Comparison of ENCODE assay signal across 8 cellular contexts in the genomic region with DNA sequence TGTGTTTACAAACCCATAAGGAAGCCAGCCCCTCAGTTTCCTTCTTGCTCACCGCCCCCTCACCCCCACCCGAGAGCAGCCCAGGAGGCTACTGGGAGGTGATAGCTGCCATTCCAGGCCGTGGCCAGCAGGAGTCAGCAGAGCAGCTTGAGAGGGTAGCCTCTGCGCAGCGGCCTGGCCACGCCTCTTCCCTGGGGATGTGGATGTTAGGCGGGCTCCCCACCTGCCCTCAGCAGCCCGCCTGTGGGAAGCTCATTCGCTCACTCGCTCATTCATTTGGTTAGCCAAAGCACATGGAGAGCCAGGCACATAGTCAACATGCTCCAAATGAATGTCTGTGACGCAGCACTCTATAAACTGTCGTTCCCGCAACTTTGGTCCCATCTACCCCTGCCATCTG. TPM values are rescaled to one million over a fixed set of nuclear protein-coding genes. Genes with fewer than 3 reads are reported as not detected.
DNase-seq lines count a peak whose midpoint lies in the region; TF ChIP-seq lines count a peak whose summit lies in the region.

No MANE protein-coding gene starts in this region.

- no peak for TF ChIP-seq POLR2A in testis (IDR thresholded peaks at IDR 0.05)

- no peak overlapping the region for H3K9ac ChIP-seq in KMS-11

- H3K27ac ChIP-seq in KMS-11: no peak overlapping the region
- H3K27ac ChIP-seq in neutrophil: no peak overlapping the region
- no peak overlapping the region for H3K27ac ChIP-seq in testis

- H3K4me2 ChIP-seq in KMS-11: no peak overlapping the region

- H3K4me1 ChIP-seq in KMS-11 (ENCODE audit: low read depth, poor library complexity, severe bottlenecking) (peaks cover 7% of the 10 kb centered on the region), neutrophil (ENCODE audit: control insufficient read depth in 1 of 2, insufficient read depth in 1 of 2, low read depth in 1 of 2, low read length in 1 of 2) (peaks cover 8 to 17% of the 10 kb centered on the region in 2 experiments), testis (peaks cover 44% of the 10 kb centered on the region)

- no peaks in the 10 kb centered on the region for H3K27me3 ChIP-seq in KMS-11 (ENCODE audit: insufficient read depth, low read depth)
- H3K27me3 ChIP-seq in neutrophil: no peaks in the 10 kb centered on the region
- no peaks in the 10 kb centered on the region for H3K27me3 ChIP-seq in testis

- peak; percentile 86 for TF ChIP-seq CTCF in KMS-11 (conservative IDR thresholded peaks at IDR 0.05; ENCODE audit: low read depth, low read length)
- TF ChIP-seq CTCF in neutrophil (IDR thresholded peaks at IDR 0.05): peak; percentile 93
- peak; percentile 78 to 96 (median 87) for TF ChIP-seq CTCF in testis (IDR thresholded peaks at IDR 0.05)

- H3K9me3 ChIP-seq in neutrophil: no peaks in the 10 kb centered on the region
- no peaks in the 10 kb centered on the region for H3K9me3 ChIP-seq in testis

- no peaks in the 10 kb centered on the region for H4K20me1 ChIP-seq in KMS-11 (ENCODE audit: insufficient read depth)

- H3K36me3 ChIP-seq in KMS-11 (ENCODE audit: insufficient read depth) (no peaks in the 10 kb centered on the region), neutrophil (no peaks in the 10 kb centered on the region), testis (ENCODE audit: low read depth, missing control alignments) (peaks cover 5% of the 10 kb centered on the region)

- H3K4me3 ChIP-seq in KMS-11 (IDR thresholded peaks at IDR 0.05; ENCODE audit: insufficient read depth, low read depth, low read length): no peak overlapping the region
- H3K4me3 ChIP-seq in neutrophil (ENCODE audit: low read depth in 1 of 2, low read length in 1 of 2): no peak overlapping the region
- no peak overlapping the region for H3K4me3 ChIP-seq in testis

- intact Hi-C loops in testis (cut with DNase I; ENCODE audit: low total_unique reads): loop anchor here (5.0 kb wide), 1 partner anchor 174 kb away; no protein-coding TSS in a partner anchor

- peak; percentile 17 to 53 for DNase-seq in NCI-H446 (lab: John Stamatoyannopoulos, UW)
- no peak for DNase-seq in NCI-H446 treated with DMSO at 0.1 percent for 48 hours (lab: John Stamatoyannopoulos, UW)
- DNase-seq in RPMI8226: peak; percentile 79
- peak; percentile 67 for DNase-seq in activated T-helper 9 cell treated with anti-CD3 and anti-CD28 coated beads, Interleukin-2, amount 50 U/mL, for 16 hours (ENCODE audit: low read depth)
- peak; percentile 75 for DNase-seq in fibroblast of the conjunctiva (ENCODE audit: low read depth)
- DNase-seq in testis: peak; percentile 90

- H2AFZ ChIP-seq in KMS-11 (ENCODE audit: low read depth): no peak overlapping the region

- 46 to 49% methylated on average over 13 of the region's 13 CpGs for WGBS in testis, 2 donors

- H3K79me2 ChIP-seq in KMS-11 (ENCODE audit: insufficient read depth, low read depth): no peaks in the 10 kb centered on the region

RNA-seq across cellular contexts. Expression of a gene that starts 6.1 kb away (rescaled TPM):
- total RNA-seq in testis: 10 to 100 TPM; 33.5 to 36.4 TPM
- polyA plus RNA-seq in testis (ENCODE audit: insufficient read depth, low read depth, low replicate concordance): 46.6 TPM

RNA-seq across cellular contexts. Expression of a gene that starts 13.2 kb away (rescaled TPM):
- total RNA-seq in testis: 10 to 100 TPM in 1 of 2 donors, 1 to 10 TPM in 1; 8.4 to 10.2 TPM
- polyA plus RNA-seq in testis (ENCODE audit: insufficient read depth, low read depth, low replicate concordance): 3.9 TPM

RNA-seq across cellular contexts. Expression of a gene that starts 26.9 kb away (rescaled TPM):
- total RNA-seq in testis: 10 to 100 TPM; 18.8 to 24.7 TPM
- 10.3 TPM for polyA plus RNA-seq in testis (ENCODE audit: insufficient read depth, low read depth, low replicate concordance)

RNA-seq across cellular contexts. Expression of a gene that starts 37.0 kb away (rescaled TPM):
- total RNA-seq in testis: 100 to 1,000 TPM; 119 to 129 TPM
- polyA plus RNA-seq in testis (ENCODE audit: insufficient read depth, low read depth, low replicate concordance): 75.7 TPM

RNA-seq across cellular contexts. Expression of a gene that starts 44.3 kb away (rescaled TPM):
- total RNA-seq in testis: 10 to 100 TPM; 46.3 to 70.3 TPM
- polyA plus RNA-seq in testis (ENCODE audit: insufficient read depth, low read depth, low replicate concordance): 43.0 TPM
